Comparison of ENCODE assay signal across 9 cellular contexts in genomic region chr20:34473262-34473883, GRCh38. TPM values are rescaled to one million over a fixed set of nuclear protein-coding genes. Genes with fewer than 3 reads are reported as not detected.
DNase-seq lines count a peak whose midpoint lies in the region; ATAC-seq, FAIRE-seq and TF ChIP-seq lines count a peak whose summit lies in the region.
"Had no signal": no experiment of that assay in that cellular context is flagged by ENCODE, and none has a peak within 500 bp of the region (broad histone marks: within the 10 kb centered on the region; RNA-seq: fewer than 3 reads in every experiment).

No MANE protein-coding gene starts in this region.

- no peak overlapping the region for H3K27ac ChIP-seq in CD4-positive, alpha-beta memory T cell (ENCODE audit: low read depth, low read length)

- H3K27me3 Mint-ChIP-seq in CD4-positive, alpha-beta memory T cell: no peaks in the 10 kb centered on the region
- H3K27me3 Mint-ChIP-seq in HFFc6 (ENCODE audit: insufficient read depth): no peaks in the 10 kb centered on the region
- H3K27me3 Mint-ChIP-seq in naive thymus-derived CD8-positive, alpha-beta T cell: no peaks in the 10 kb centered on the region
- H3K27me3 Mint-ChIP-seq: IgD-negative memory B cell had no signal

- peak in 3 of 5 donors; percentile 5 to 12 (median 6) for DNase-seq in CD4-positive, alpha-beta memory T cell
- peak; percentile 11 for DNase-seq in HFFc6
- DNase-seq in naive thymus-derived CD8-positive, alpha-beta T cell: peak in 5 of 10 donors; percentile 9 to 65 (median 20)
- no peak for DNase-seq in KG1 (lab: John Stamatoyannopoulos, UW)

- no peaks in the 10 kb centered on the region for H3K4me1 ChIP-seq in CD4-positive, alpha-beta memory T cell (ENCODE audit: insufficient read depth, low read length)

- no peak overlapping the region for H3K27ac Mint-ChIP-seq in CD4-positive, alpha-beta memory T cell
- peak overlapping the region; percentile 25; the same call in 1 of the 2 replicates for H3K27ac Mint-ChIP-seq in HFFc6
- H3K27ac Mint-ChIP-seq in naive thymus-derived CD8-positive, alpha-beta T cell: peak overlapping the region in 2 of 10 donors; percentile 28 to 31
- H3K27ac Mint-ChIP-seq: IgD-negative memory B cell had no signal

- FAIRE-seq in endometrium (lab: Jason Lieb, UNC): peak; percentile 91

- ATAC-seq in SK-N-SH treated with all-trans-retinoic acid at 6 μM for 48 hours: peak; percentile 93
- peak; percentile 49 to 52 for ATAC-seq in naive thymus-derived CD8-positive, alpha-beta T cell
- ATAC-seq in HG02970 (IDR thresholded peaks at IDR 0.05; ENCODE audit: low FRiP score, unreplicated experiment): no peak
- ATAC-seq in HG03460 (IDR thresholded peaks at IDR 0.05; ENCODE audit: unreplicated experiment): no peak

- H3K36me3 ChIP-seq in CD4-positive, alpha-beta memory T cell (ENCODE audit: insufficient read depth, low read length): no peaks in the 10 kb centered on the region

- H3K9me3 ChIP-seq in CD4-positive, alpha-beta memory T cell (ENCODE audit: control insufficient read depth in 1 of 2, low read length in 2 of 2): no peaks in the 10 kb centered on the region

- peaks cover 31 to 58% of the 10 kb centered on the region in 2 donors for H3K36me3 Mint-ChIP-seq in CD4-positive, alpha-beta memory T cell
- peaks cover 15% of the 10 kb centered on the region for H3K36me3 Mint-ChIP-seq in HFFc6 (ENCODE audit: low read depth)
- H3K36me3 Mint-ChIP-seq in naive thymus-derived CD8-positive, alpha-beta T cell: peaks cover 0 to 79% (median 25%) of the 10 kb centered on the region in 3 donors

- no peaks in the 10 kb centered on the region for H3K9me3 Mint-ChIP-seq in CD4-positive, alpha-beta memory T cell
- no peaks in the 10 kb centered on the region for H3K9me3 Mint-ChIP-seq in HFFc6
- no peaks in the 10 kb centered on the region for H3K9me3 Mint-ChIP-seq in naive thymus-derived CD8-positive, alpha-beta T cell
- H3K9me3 Mint-ChIP-seq: IgD-negative memory B cell had no signal

- CTCF ChIA-PET in CD4-positive, alpha-beta memory T cell (lab: Charles Lee; ENCODE audit: partially characterized antibody): no interaction called here

- peak; percentile 71 for TF ChIP-seq CTCF in HFFc6 (IDR thresholded peaks at IDR 0.05)

- no peaks in the 10 kb centered on the region for H3K27me3 ChIP-seq in CD4-positive, alpha-beta memory T cell (ENCODE audit: insufficient read depth, low read length)

- POLR2A ChIA-PET in CD4-positive, alpha-beta memory T cell (lab: Charles Lee; ENCODE audit: partially characterized antibody): no interaction called here
- POLR2A ChIA-PET in naive thymus-derived CD8-positive, alpha-beta T cell (lab: Charles Lee): no interaction called here

- H3K4me3 ChIP-seq in CD4-positive, alpha-beta memory T cell (ENCODE audit: low read length in 2 of 2): no peak overlapping the region

- intact Hi-C loops in CD4-positive, alpha-beta memory T cell (cut with micrococcal nuclease): loop anchor here (5.0 kb wide), 1 partner anchor 161 kb away; no protein-coding TSS in a partner anchor

- no peak overlapping the region for H3K4me3 Mint-ChIP-seq in CD4-positive, alpha-beta memory T cell
- H3K4me3 Mint-ChIP-seq in HFFc6: no peak overlapping the region
- H3K4me3 Mint-ChIP-seq in naive thymus-derived CD8-positive, alpha-beta T cell: no peak overlapping the region
- H3K4me3 Mint-ChIP-seq: IgD-negative memory B cell had no signal

- peaks cover 0 to 8% (median 5%) of the 10 kb centered on the region in 4 donors for H3K4me1 Mint-ChIP-seq in CD4-positive, alpha-beta memory T cell
- H3K4me1 Mint-ChIP-seq in HFFc6 (ENCODE audit: low read depth): peaks cover 30% of the 10 kb centered on the region
- peaks cover 0 to 9% (median 6%) of the 10 kb centered on the region in 4 donors for H3K4me1 Mint-ChIP-seq in naive thymus-derived CD8-positive, alpha-beta T cell

TF ChIP-seq in SK-N-SH treated with all-trans-retinoic acid at 6 μM for 48 hours, 23 proteins besides CTCF, POLR2A, EP300 and RAD21:
- TF ChIP-seq ZNF8 (CRISPR knock-in tag; IDR thresholded peaks at IDR 0.05) (no peak), BACH2 (CRISPR knock-in tag; IDR thresholded peaks at IDR 0.05; ENCODE audit: borderline replicate concordance) (no peak), GLIS3 (CRISPR knock-in tag; IDR thresholded peaks at IDR 0.05) (no peak), ARNTL (CRISPR knock-in tag; IDR thresholded peaks at IDR 0.05; ENCODE audit: borderline replicate concordance, low read depth) (no peak), CREB5 (CRISPR knock-in tag; IDR thresholded peaks at IDR 0.05; ENCODE audit: low read depth) (no peak), ZFP30 (CRISPR knock-in tag; IDR thresholded peaks at IDR 0.05) (no peak), ZNF565 (CRISPR knock-in tag; conservative IDR thresholded peaks at IDR 0.05; ENCODE audit: low read depth) (no peak), RARB (CRISPR knock-in tag; IDR thresholded peaks at IDR 0.05) (no peak)
TF ChIP-seq in SK-N-SH treated with all-trans-retinoic acid at 6 μM for 48 hours: peak in this region for 0.

RNA-seq across cellular contexts. Expression of gene DYNLRB1, which starts 42.8 kb away (rescaled TPM):
- total RNA-seq in CD4-positive, alpha-beta memory T cell: 10 to 100 TPM; 75.5 to 81.0 TPM
- polyA plus RNA-seq in CD4-positive, alpha-beta memory T cell: 100 to 1,000 TPM; 237 to 311 TPM
- 100 to 1,000 TPM; 194 to 277 (median 223) TPM for total RNA-seq in HFFc6 (2021; fragmentation: NEBNext Ultra II Directional; extraction: Animal tissue kit (Norgen Biotek cat#: 25700))
- 10 to 100 TPM; 60.1 to 67.6 TPM for total RNA-seq in naive thymus-derived CD8-positive, alpha-beta T cell
- 100 to 1,000 TPM; 216 to 275 (median 268) TPM for polyA plus RNA-seq in naive thymus-derived CD8-positive, alpha-beta T cell

Comparison
In these comparisons a context has a peak if more than half of its experiments do, and no peak if none do; other contexts are left out.
1. ATAC-seq: peak in SK-N-SH treated with all-trans-retinoic acid at 6 μM for 48 hours (single experiment) and naive thymus-derived CD8-positive, alpha-beta T cell (2 of 2); none in HG02970 (single experiment) and HG03460 (single experiment).